13 cellular contexts compared by ENCODE assay signal in the genomic region with DNA sequence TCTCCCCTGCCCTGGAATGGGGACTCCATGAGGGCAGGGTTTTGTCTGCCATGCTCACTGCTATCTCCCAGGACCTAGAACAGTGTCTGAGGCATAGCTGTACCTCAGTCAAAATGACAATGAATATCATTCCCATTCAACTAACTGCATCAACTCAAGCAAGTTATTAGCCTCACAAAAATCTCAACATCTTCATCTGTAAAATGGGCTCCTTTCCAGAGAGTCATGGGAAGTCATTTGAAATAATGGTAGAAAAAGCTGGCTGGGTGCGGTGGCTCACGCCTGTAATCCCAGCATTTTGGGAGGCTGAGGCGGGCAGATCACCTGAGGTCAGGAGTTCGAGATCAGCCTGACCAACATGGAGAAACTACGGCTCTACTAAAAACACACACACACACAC. TPM values are rescaled to one million over a fixed set of nuclear protein-coding genes. Genes with fewer than 3 reads are reported as not detected.
A peak's percentile ranks its signal among the peaks of the same experiment; 100 is the strongest.
DNase-seq lines count a peak whose midpoint lies in the region; ATAC-seq and TF ChIP-seq lines count a peak whose summit lies in the region.
"Had no signal": no experiment of that assay in that cellular context is flagged by ENCODE, and none has a peak within 500 bp of the region (broad histone marks: within the 10 kb centered on the region; RNA-seq: fewer than 3 reads in every experiment).

No MANE protein-coding gene starts in this region.

- intact Hi-C loops in CD14-positive monocyte (cut with micrococcal nuclease): no loop called here

- peak overlapping the region in 5 of 7 donors; percentile 31 to 88 (median 67) for H3K27ac Mint-ChIP-seq in CD14-positive monocyte
- H3K27ac Mint-ChIP-seq in effector memory CD8-positive, alpha-beta T cell: peak overlapping the region; percentile 95
- H3K27ac Mint-ChIP-seq: progenitor cell of endocrine pancreas had no signal

- H2AK5ac ChIP-seq in neuronal stem cell (ENCODE audit: low read depth, low read length): no peak overlapping the region

- WGBS in neuronal stem cell (ENCODE audit: extremely low coverage in 2 of 2, insufficient read length in 2 of 2, insufficient replicate concordance in 1 of 2), 2 donors: no CpG with 5 or more reads among the region's 5 CpGs

- no peak overlapping the region for H4K91ac ChIP-seq in neuronal stem cell (ENCODE audit: low read depth, low read length, poor library complexity)

- H4K8ac ChIP-seq in neuronal stem cell (ENCODE audit: low read depth, low read length): no peak overlapping the region

- peaks cover 88% of the 10 kb centered on the region for H3K4me1 Mint-ChIP-seq in CD14-positive monocyte
- peaks cover 61 to 72% of the 10 kb centered on the region in 2 donors for H3K4me1 Mint-ChIP-seq in effector memory CD8-positive, alpha-beta T cell (ENCODE audit: low read depth in 2 of 2)

- H4K20me1 ChIP-seq in Loucy (ENCODE audit: insufficient read depth, low read length, poor library complexity, severe bottlenecking): peaks cover 54% of the 10 kb centered on the region

- H3K27ac ChIP-seq in neutrophil: peak overlapping the region; percentile 39
- H3K27ac ChIP-seq in neuronal stem cell (replicated peaks; ENCODE audit: low read length): no peak overlapping the region

- DNase-seq in CD14-positive monocyte (ENCODE audit: low spot score) (no peak), neuronal stem cell (ENCODE audit: low spot score) (no peak)
- DNase-seq in effector memory CD8-positive, alpha-beta T cell: no peak
- DNase-seq in effector CD4-positive, alpha-beta T cell: no peak
- DNase-seq in activated CD4-positive, CD25-positive, alpha-beta regulatory T cell (lab: John Stamatoyannopoulos, UW): no peak
- DNase-seq: activated CD4-positive, alpha-beta T cell treated with anti-CD3 and anti-CD28 coated beads, Interleukin-2, amount 50 U/mL, for 48 hours; left colon; MM.1S; testis had no signal

- no peak overlapping the region for H3K14ac ChIP-seq in neuronal stem cell (ENCODE audit: low read length)

- H3K18ac ChIP-seq in neuronal stem cell (ENCODE audit: low read length): no peak overlapping the region

- no peak overlapping the region for H2BK5ac ChIP-seq in neuronal stem cell (ENCODE audit: low read length)

- no peak overlapping the region for H2AFZ ChIP-seq in Loucy (ENCODE audit: low read length)
- H2AFZ ChIP-seq in neuronal stem cell (ENCODE audit: low read length): no peak overlapping the region

- TF ChIP-seq CTCF in CD14-positive monocyte (IDR thresholded peaks at IDR 0.05) (no peak), Loucy (conservative IDR thresholded peaks at IDR 0.05; ENCODE audit: low read length) (no peak), neutrophil (IDR thresholded peaks at IDR 0.05) (no peak)

- no peaks in the 10 kb centered on the region for H3K27me3 ChIP-seq in Loucy (ENCODE audit: insufficient read depth, low read length, poor library complexity, severe bottlenecking)
- no peaks in the 10 kb centered on the region for H3K27me3 ChIP-seq in neutrophil
- H3K27me3 ChIP-seq in neuronal stem cell (ENCODE audit: control insufficient read depth in 3 of 3, insufficient read depth in 3 of 3, low read depth in 1 of 3, low read length in 3 of 3): peaks cover 0 to 8% (median 0%) of the 10 kb centered on the region in 3 experiments
- H3K27me3 ChIP-seq: testis had no signal

- H3K9me3 ChIP-seq in Loucy (ENCODE audit: insufficient read depth, low read depth, low read length) (no peaks in the 10 kb centered on the region), neutrophil (no peaks in the 10 kb centered on the region), neuronal stem cell (replicated peaks in 1 of 2; ENCODE audit: control insufficient read depth in 2 of 2, insufficient read depth in 1 of 2, low read depth in 1 of 2, low read length in 2 of 2) (no peaks in the 10 kb centered on the region)
- H3K9me3 ChIP-seq: testis had no signal

- no peak for ATAC-seq in effector memory CD8-positive, alpha-beta T cell (replicated peaks)
- ATAC-seq in HG02870 (IDR thresholded peaks at IDR 0.05; ENCODE audit: unreplicated experiment): no peak
- ATAC-seq: left colon had no signal

- peaks cover 65 to 86% of the 10 kb centered on the region in 2 donors for H3K36me3 Mint-ChIP-seq in CD14-positive monocyte
- H3K36me3 Mint-ChIP-seq in effector memory CD8-positive, alpha-beta T cell (ENCODE audit: insufficient read depth): peaks cover 61% of the 10 kb centered on the region

- H3K4me1 ChIP-seq in Loucy (ENCODE audit: insufficient read depth, low read length, poor library complexity, severe bottlenecking): peaks cover 55% of the 10 kb centered on the region
- peaks cover 64 to 72% of the 10 kb centered on the region in 2 experiments for H3K4me1 ChIP-seq in neutrophil (ENCODE audit: control insufficient read depth in 1 of 2, insufficient read depth in 1 of 2, low read depth in 1 of 2, low read length in 1 of 2)
- H3K4me1 ChIP-seq in neuronal stem cell (ENCODE audit: control insufficient read depth in 2 of 2, insufficient read depth in 1 of 2, low read depth in 1 of 2, low read length in 2 of 2): peaks cover 18 to 23% of the 10 kb centered on the region in 2 donors

- H3F3A ChIP-seq in Loucy (ENCODE audit: low read depth): peaks cover 6% of the 10 kb centered on the region

- peaks cover 42% of the 10 kb centered on the region; the same call in 1 of the 2 replicates for H3K36me3 ChIP-seq in Loucy (ENCODE audit: insufficient read depth, low read length)
- peaks cover 90% of the 10 kb centered on the region for H3K36me3 ChIP-seq in neutrophil
- H3K36me3 ChIP-seq in neuronal stem cell (replicated peaks in 1 of 2; ENCODE audit: control insufficient read depth in 2 of 2, insufficient read depth in 2 of 2, low read length in 2 of 2): no peaks in the 10 kb centered on the region

- H2BK12ac ChIP-seq in neuronal stem cell (ENCODE audit: low read length): no peak overlapping the region

- no peaks in the 10 kb centered on the region for H3K9me3 Mint-ChIP-seq in CD14-positive monocyte
- no peaks in the 10 kb centered on the region for H3K9me3 Mint-ChIP-seq in effector memory CD8-positive, alpha-beta T cell

- H3K4me2 ChIP-seq in Loucy (ENCODE audit: low read depth, low read length, poor library complexity, severe bottlenecking) (peak overlapping the region; percentile 57), neuronal stem cell (ENCODE audit: insufficient read depth, low read length, poor library complexity, severe bottlenecking) (no peak overlapping the region)

- no peak overlapping the region for H2BK15ac ChIP-seq in neuronal stem cell (ENCODE audit: low read length)

- no peak overlapping the region for H3K4me3 Mint-ChIP-seq in CD14-positive monocyte
- peak overlapping the region; percentile 88 to 91 for H3K4me3 Mint-ChIP-seq in effector memory CD8-positive, alpha-beta T cell

- no peaks in the 10 kb centered on the region for H3K9me2 ChIP-seq in Loucy (replicated peaks; ENCODE audit: low read depth, low read length)

- H3K27me3 Mint-ChIP-seq in CD14-positive monocyte (ENCODE audit: low read depth in 3 of 3): peaks cover 0 to 3% (median 0%) of the 10 kb centered on the region in 3 donors
- H3K27me3 Mint-ChIP-seq in effector memory CD8-positive, alpha-beta T cell: no peaks in the 10 kb centered on the region

- H3K23ac ChIP-seq in neuronal stem cell (ENCODE audit: low read depth, low read length, poor library complexity): no peak overlapping the region

- H3K4ac ChIP-seq in neuronal stem cell (ENCODE audit: low read length): no peak overlapping the region

- H3K9ac ChIP-seq in Loucy (ENCODE audit: low read depth, low read length, poor library complexity, severe bottlenecking) (peak overlapping the region; percentile 52), neuronal stem cell (ENCODE audit: low read depth, low read length, poor library complexity) (no peak overlapping the region)

- H3K79me1 ChIP-seq in neuronal stem cell (ENCODE audit: low read depth, low read length): no peaks in the 10 kb centered on the region

- H3K79me2 ChIP-seq in Loucy (ENCODE audit: insufficient read depth, low read length): peaks cover 87% of the 10 kb centered on the region

- no peak overlapping the region for H2BK120ac ChIP-seq in neuronal stem cell (ENCODE audit: low read depth, low read length)

- H3K4me3 ChIP-seq in Loucy (ENCODE audit: low read length, poor library complexity, severe bottlenecking) (no peak overlapping the region), neutrophil (ENCODE audit: low read depth in 1 of 2, low read length in 1 of 2) (no peak overlapping the region), neuronal stem cell (ENCODE audit: low read length in 2 of 2) (no peak overlapping the region)
- H3K4me3 ChIP-seq: testis had no signal

RNA-seq across cellular contexts. Expression of a gene that starts 9.4 kb away (rescaled TPM):
- polyA plus RNA-seq in CD14-positive monocyte: 10 to 100 TPM; 11.5 to 20.5 TPM
- polyA plus RNA-seq in neuronal stem cell (2013, experiment 1 of 2): 2.8 TPM
- 2.5 TPM for polyA plus RNA-seq in neuronal stem cell (2013, experiment 2 of 2)

RNA-seq across cellular contexts. Expression of a gene that starts 16.7 kb away (rescaled TPM):
- polyA plus RNA-seq in CD14-positive monocyte: 10 to 100 TPM; 24.9 to 26.4 TPM
- 29.1 TPM for polyA plus RNA-seq in neuronal stem cell (2013, experiment 1 of 2)
- polyA plus RNA-seq in neuronal stem cell (2013, experiment 2 of 2): 30.0 TPM

RNA-seq across cellular contexts. Expression of a gene that starts 33.6 kb away (rescaled TPM):
- 10 to 100 TPM; 21.3 to 25.2 TPM for polyA plus RNA-seq in CD14-positive monocyte
- polyA plus RNA-seq in neuronal stem cell (2013, experiment 1 of 2): 30.2 TPM
- polyA plus RNA-seq in neuronal stem cell (2013, experiment 2 of 2): 32.1 TPM

RNA-seq across cellular contexts. Expression of a gene that starts 34.0 kb away (rescaled TPM):
- 10 to 100 TPM; 57.4 to 60.0 TPM for polyA plus RNA-seq in CD14-positive monocyte
- 16.4 TPM for polyA plus RNA-seq in neuronal stem cell (2013, experiment 1 of 2)
- 16.7 TPM for polyA plus RNA-seq in neuronal stem cell (2013, experiment 2 of 2)

RNA-seq across cellular contexts. Expression of a gene that starts 53.2 kb away (rescaled TPM):
- under 1 TPM in 1 of 2 donors, not detected in 1; 0.04 TPM for polyA plus RNA-seq in CD14-positive monocyte
- polyA plus RNA-seq in neuronal stem cell (2013, experiment 1 of 2): not detected
- polyA plus RNA-seq in neuronal stem cell (2013, experiment 2 of 2): not detected

Comparison
In these comparisons a context has a peak if more than half of its experiments do, and no peak if none do; other contexts are left out.
1. H3K4me3 Mint-ChIP-seq: peak in effector memory CD8-positive, alpha-beta T cell (2 of 2); none in CD14-positive monocyte (0 of 2).